In genomic region chr20:12925214-12925755, GRCh38 we compare ENCODE assay signal across 8 cellular contexts.
DNase-seq lines count a peak whose midpoint lies in the region; ATAC-seq, FAIRE-seq and TF ChIP-seq lines count a peak whose summit lies in the region.

No MANE protein-coding gene starts in this region.

- H3K36me3 ChIP-seq in BLaER1 (no peaks in the 10 kb centered on the region), SK-N-MC (ENCODE audit: insufficient read depth, low read length) (no peaks in the 10 kb centered on the region), mesendoderm (ENCODE audit: control insufficient read depth, insufficient read depth, low read length) (no peaks in the 10 kb centered on the region), tibial artery (no peaks in the 10 kb centered on the region)

- no peak overlapping the region for H3K23ac ChIP-seq in mesendoderm (ENCODE audit: low read length)

- H3K9ac ChIP-seq in BLaER1 (no peak overlapping the region), SK-N-MC (ENCODE audit: insufficient read length) (no peak overlapping the region), mesendoderm (ENCODE audit: low read length) (no peak overlapping the region)

- H3K79me1 ChIP-seq in mesendoderm (ENCODE audit: low read length) = no peaks in the 10 kb centered on the region

- H3K79me2 ChIP-seq in mesendoderm (ENCODE audit: control insufficient read depth, insufficient read depth, low read length) = no peaks in the 10 kb centered on the region

- no peak overlapping the region for H4K8ac ChIP-seq in mesendoderm (ENCODE audit: low read depth, low read length)

- H3K27me3 ChIP-seq in BLaER1 (no peaks in the 10 kb centered on the region), mesendoderm (ENCODE audit: insufficient read depth, low read length, poor library complexity) (no peaks in the 10 kb centered on the region), tibial artery (no peaks in the 10 kb centered on the region)

- H3K9me3 ChIP-seq in BLaER1 (no peaks in the 10 kb centered on the region), SK-N-MC (ENCODE audit: low read depth, low read length) (no peaks in the 10 kb centered on the region), tibial artery (peaks cover 0 to 6% (median 0%) of the 10 kb centered on the region in 3 donors)

- H4K5ac ChIP-seq in mesendoderm (ENCODE audit: low read length) = no peak overlapping the region

- TF ChIP-seq CTCF in tibial artery (IDR thresholded peaks at IDR 0.05) = peak; percentile 82 to 85

- peak overlapping the region; percentile 34 for H3K56ac ChIP-seq in mesendoderm (ENCODE audit: low read length)

- H3K27ac ChIP-seq in BLaER1 = no peak overlapping the region
- no peak overlapping the region for H3K27ac ChIP-seq in SK-N-MC
- H3K27ac ChIP-seq in mesendoderm (ENCODE audit: low read depth, low read length) = no peak overlapping the region
- no peak overlapping the region for H3K27ac ChIP-seq in tibial artery

- peak; percentile 73 for DNase-seq in NCI-H1092 treated with DMSO at 0.1 percent for 48 hours (lab: John Stamatoyannopoulos, UW)
- peak; percentile 12 for DNase-seq in SK-N-MC (ENCODE audit: low read depth, low spot score)
- DNase-seq in mesendoderm = peak; percentile 85
- DNase-seq in tibial artery = peak in 1 of 2 donors; percentile 30

- peak overlapping the region; percentile 27 for H3K4me2 ChIP-seq in BLaER1
- H3K4me2 ChIP-seq in mesendoderm (ENCODE audit: low read length) = no peak overlapping the region

- H3K4ac ChIP-seq in mesendoderm (ENCODE audit: low read depth, low read length) = no peak overlapping the region

- H3K4me1 ChIP-seq in BLaER1 (peaks cover 7% of the 10 kb centered on the region; the same call in 1 of the 2 replicates), mesendoderm (ENCODE audit: control insufficient read depth, low read depth, low read length) (peaks cover 1% of the 10 kb centered on the region), tibial artery (no peaks in the 10 kb centered on the region)

- H2BK15ac ChIP-seq in mesendoderm (replicated peaks; ENCODE audit: low read depth) = peak overlapping the region; percentile 59

- H2AK5ac ChIP-seq in mesendoderm (ENCODE audit: low read length) = no peak overlapping the region

- H3K4me3 ChIP-seq in BLaER1 (no peak overlapping the region), SK-N-MC (no peak overlapping the region), mesendoderm (ENCODE audit: low read length) (no peak overlapping the region), tibial artery (no peak overlapping the region)

- ATAC-seq in GM18508 (IDR thresholded peaks at IDR 0.05; ENCODE audit: insufficient read depth, unreplicated experiment) = peak; percentile 92
- peak; percentile 93 for ATAC-seq in HG02852 (IDR thresholded peaks at IDR 0.05; ENCODE audit: unreplicated experiment)

- peak; percentile 91 for FAIRE-seq in endometrium (lab: Jason Lieb, UNC)

- H4K20me1 ChIP-seq in BLaER1 = no peaks in the 10 kb centered on the region

- intact Hi-C loops in tibial artery (cut with DNase I; ENCODE audit: low total_unique reads) = loop anchor here (10.0 kb wide), 1 partner anchor 180 kb away; no protein-coding TSS in a partner anchor

- H2BK5ac ChIP-seq in mesendoderm (ENCODE audit: low read length) = no peak overlapping the region

- WGBS in mesendoderm (ENCODE audit: extremely low coverage, insufficient coverage, low lambda C conversion rate) = no CpG with 5 or more reads among the region's 7 CpGs

- H2BK120ac ChIP-seq in mesendoderm (ENCODE audit: low read depth, low read length) = no peak overlapping the region

- no peak overlapping the region for H3K18ac ChIP-seq in mesendoderm (ENCODE audit: low read length)
